ENCODE assay signal across 8 cellular contexts in the genomic region with DNA sequence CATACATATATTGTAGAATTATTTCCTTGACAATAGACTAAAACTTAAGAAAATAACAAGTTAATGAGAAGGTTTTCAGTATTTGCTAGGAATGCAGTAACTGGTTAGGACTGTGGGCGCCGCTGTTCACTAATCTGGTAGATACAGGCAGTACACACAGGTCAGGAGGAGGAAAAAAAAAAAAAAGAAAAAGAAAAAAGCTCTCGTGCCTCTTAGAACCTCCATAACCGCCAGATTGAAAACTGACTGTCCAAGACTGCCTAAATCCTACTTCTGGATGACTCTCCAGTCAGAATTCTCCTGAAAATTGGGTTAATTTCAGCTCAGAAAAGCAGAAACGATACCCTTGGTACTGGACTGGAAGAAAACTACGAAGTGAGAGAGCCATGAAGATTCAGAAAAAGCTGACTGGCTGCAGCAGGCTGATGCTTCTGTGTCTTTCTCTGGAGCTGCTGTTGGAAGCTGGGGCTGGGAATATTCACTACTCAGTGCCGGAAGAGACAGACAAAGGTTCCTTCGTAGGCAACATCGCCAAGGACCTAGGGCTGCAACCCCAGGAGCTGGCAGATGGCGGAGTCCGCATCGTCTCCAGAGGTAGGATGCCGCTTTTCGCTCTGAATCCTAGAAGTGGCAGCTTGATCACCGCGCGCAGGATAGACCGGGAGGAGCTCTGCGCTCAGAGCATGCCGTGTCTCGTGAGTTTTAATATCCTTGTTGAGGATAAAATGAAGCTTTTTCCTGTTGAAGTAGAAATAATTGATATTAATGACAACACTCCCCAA. TPM values are rescaled to one million over a fixed set of nuclear protein-coding genes. Genes with fewer than 3 reads are reported as not detected.
DNase-seq lines count a peak whose midpoint lies in the region; ATAC-seq and TF ChIP-seq lines count a peak whose summit lies in the region.

A gene (plus strand): TSS at position 216 of the 782 bp plus-strand sequence.

- H3K4me1 ChIP-seq in RWPE2 (ENCODE audit: insufficient read depth, poor library complexity, severe bottlenecking), result peaks cover 4% of the 10 kb centered on the region
- no peaks in the 10 kb centered on the region for H3K4me1 ChIP-seq in thyroid gland

- peaks cover 2% of the 10 kb centered on the region for H3K9me3 ChIP-seq in RWPE2 (ENCODE audit: severe bottlenecking)
- H3K9me3 ChIP-seq in thyroid gland, result no peaks in the 10 kb centered on the region

- intact Hi-C loops in thyroid gland (cut with DNase I), result no loop called here

- TF ChIP-seq CTCF in RWPE2 (IDR thresholded peaks at IDR 0.05; ENCODE audit: poor library complexity, severe bottlenecking) (peak; percentile 60), thyroid gland (IDR thresholded peaks at IDR 0.05) (peak in 2 of 6 experiments; percentile 16 to 17)

- 19 to 28% methylated on average over 21 of the region's 21 CpGs for WGBS in thyroid gland, 2 donors

- no peak for TF ChIP-seq POLR2A in thyroid gland (IDR thresholded peaks at IDR 0.05)

- H3K27ac ChIP-seq in RWPE2 (ENCODE audit: poor library complexity, severe bottlenecking) (no peak within 1 kb of the TSS), thyroid gland (no peak within 1 kb of the TSS)

- H3K4me3 ChIP-seq in RWPE2 (ENCODE audit: severe bottlenecking) (no peak within 1 kb of the TSS), thyroid gland (replicated peaks in 1 of 3) (no peak within 1 kb of the TSS)

- POLR2A ChIA-PET in HEK293T (lab: Yijun Ruan, JAX), result interaction anchor here (1.0 to 2.9 kb wide), 2 partner anchors 10 to 306 kb away, joined by 3 to 14 read pairs; a partner anchor contains a TSS

- DNase-seq in DMS53 (lab: John Stamatoyannopoulos, UW) (peak; percentile 85), HEK293T (ENCODE audit: extremely low spot score) (peak; percentile 17), RWPE2 (ENCODE audit: low spot score) (no peak), fibroblast of peridontal ligament (ENCODE audit: extremely low read depth) (peak; percentile 68), thyroid gland (no peak), midbrain (lab: John Stamatoyannopoulos, UW) (no peak)

- H3K27me3 ChIP-seq in RWPE2 (ENCODE audit: insufficient read depth, poor library complexity, severe bottlenecking) (peaks cover 60% of the 10 kb centered on the region), thyroid gland (no peaks in the 10 kb centered on the region)

- ATAC-seq in RWPE2 (ENCODE audit: low read depth) (peak; percentile 48), GM21529 (IDR thresholded peaks at IDR 0.05; ENCODE audit: unreplicated experiment) (no peak), HG03460 (IDR thresholded peaks at IDR 0.05; ENCODE audit: unreplicated experiment) (no peak)

- H3K36me3 ChIP-seq in RWPE2 (ENCODE audit: low read depth), result no peaks in the 10 kb centered on the region
- H3K36me3 ChIP-seq in thyroid gland, result no peaks in the 10 kb centered on the region

- CTCF ChIA-PET in HEK293T (lab: Yijun Ruan, JAX), result interaction anchor here (0.6 to 1.6 kb wide), 7 partner anchors 9 to 386 kb away, joined by 3 to 14 read pairs (median 3); a partner anchor contains a TSS

TF ChIP-seq in HEK293T, 16 proteins besides CTCF, POLR2A, EP300 and RAD21:
- TF ChIP-seq ZNF384 (IDR thresholded peaks at IDR 0.05) (peak; percentile 86), FOXM1 (IDR thresholded peaks at IDR 0.05; ENCODE audit: borderline replicate concordance) (no peak), SP1 (IDR thresholded peaks at IDR 0.05) (no peak)

RNA-seq across cellular contexts. Expression of the gene that starts here (rescaled TPM):
- 1 to 10 TPM in 2 of 4 donors, under 1 TPM in 2; 0.40 to 1.3 (median 0.87) TPM for total RNA-seq in thyroid gland

Comparison
In these comparisons a context has a peak if more than half of its experiments do, and no peak if none do; other contexts are left out.
1. DNase-seq: peak in DMS53 (single experiment), HEK293T (single experiment) and fibroblast of peridontal ligament (single experiment); none in RWPE2 (single experiment), thyroid gland (0 of 2) and midbrain (single experiment).